Comparison of ENCODE assay signal across 10 cellular contexts in the genomic region with DNA sequence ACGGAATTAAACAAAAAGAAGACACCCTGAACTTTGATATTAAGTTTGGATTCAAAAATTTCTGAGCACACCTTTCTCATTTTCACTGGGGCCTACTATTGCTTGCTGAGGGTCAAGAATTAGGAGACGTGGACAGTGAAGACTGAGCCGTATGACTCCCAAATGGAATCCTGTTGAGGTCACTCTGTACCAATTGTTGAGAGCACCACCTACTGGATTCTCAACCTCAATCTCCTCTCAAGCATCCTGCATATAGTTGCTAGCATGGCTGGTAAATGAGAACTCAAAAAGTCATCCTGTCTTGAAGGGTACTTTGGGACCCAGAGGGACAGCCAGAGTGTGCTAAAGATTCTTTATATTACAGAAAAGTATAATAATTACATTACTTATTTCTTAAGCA. TPM values are rescaled to one million over a fixed set of nuclear protein-coding genes. Genes with fewer than 3 reads are reported as not detected.
DNase-seq lines count a peak whose midpoint lies in the region; ATAC-seq and TF ChIP-seq lines count a peak whose summit lies in the region.
"Had no signal": no experiment of that assay in that cellular context is flagged by ENCODE, and none has a peak within 500 bp of the region (broad histone marks: within the 10 kb centered on the region; RNA-seq: fewer than 3 reads in every experiment).

No MANE protein-coding gene starts in this region.

- DNase-seq in HuH-7 (ENCODE audit: low spot score) (peak; percentile 38), body of pancreas (peak in 2 of 4 donors; percentile 29 to 42), left lung (no peak), DMS79 (lab: John Stamatoyannopoulos, UW) (no peak), Calu3 (no peak)

- H3K36me3 Mint-ChIP-seq in Calu3 (ENCODE audit: insufficient read depth, unreplicated experiment): no peaks in the 10 kb centered on the region

- intact Hi-C loops in body of pancreas (cut with DNase I) (no loop called here), left lung (cut with DNase I) (no loop called here), Calu3 (cut with micrococcal nuclease; ENCODE audit: unreplicated experiment) (loop anchor here (1.0 kb wide), 1 partner anchor 166 kb away; no protein-coding TSS in a partner anchor)

- H3K27ac ChIP-seq in C4-2B (no peak overlapping the region), body of pancreas (no peak overlapping the region), left lung (no peak overlapping the region)
- H3K27ac ChIP-seq: SJCRH30 had no signal

- WGBS in body of pancreas, 2 donors: 39 to 41% methylated on average over 3 of the region's 3 CpGs

- H3K9me3 ChIP-seq in body of pancreas (no peaks in the 10 kb centered on the region), left lung (peaks cover 0 to 14% of the 10 kb centered on the region in 2 donors)

- no peak overlapping the region for H3K4me3 Mint-ChIP-seq in Calu3 (ENCODE audit: low read depth, unreplicated experiment)

- ATAC-seq in body of pancreas (peak; percentile 74), left lung (peak; percentile 67), HG03280 (IDR thresholded peaks at IDR 0.05; ENCODE audit: unreplicated experiment) (no peak), GM19463 (IDR thresholded peaks at IDR 0.05; ENCODE audit: unreplicated experiment) (no peak)
- ATAC-seq: activated naive CD4-positive, alpha-beta T cell treated with anti-CD3 and anti-CD28 coated beads, Interleukin-2, amount 50 U/mL, for 72 hours had no signal

- H3K9me3 Mint-ChIP-seq in Calu3 (ENCODE audit: low read depth, unreplicated experiment): peaks cover 7% of the 10 kb centered on the region

- CTCF ChIA-PET in Calu3 (lab: Charles Lee): no interaction called here

- no peaks in the 10 kb centered on the region for H3K36me3 ChIP-seq in body of pancreas (replicated peaks in 1 of 2; ENCODE audit: insufficient read depth in 1 of 2, low read depth in 2 of 2)
- no peaks in the 10 kb centered on the region for H3K36me3 ChIP-seq in left lung
- H3K36me3 ChIP-seq: SJCRH30 had no signal

- no peak overlapping the region for H3K27ac Mint-ChIP-seq in Calu3 (ENCODE audit: unreplicated experiment)
- H3K27ac Mint-ChIP-seq: activated naive CD4-positive, alpha-beta T cell treated with anti-CD3 and anti-CD28 coated beads, Interleukin-2, amount 50 U/mL, for 72 hours had no signal

- BruUV-seq in Calu3 (replicated peaks; lab: Mats Ljungman, UMichigan): no TSS peak

- H3K27me3 Mint-ChIP-seq in Calu3 (ENCODE audit: unreplicated experiment): no peaks in the 10 kb centered on the region

- TF ChIP-seq CTCF in C4-2B (conservative IDR thresholded peaks at IDR 0.05) (peak; percentile 52), body of pancreas (IDR thresholded peaks at IDR 0.05) (peak in 6 of 7 experiments; percentile 29 to 68 (median 53)), left lung (IDR thresholded peaks at IDR 0.05) (no peak), Calu3 (IDR thresholded peaks at IDR 0.05; ENCODE audit: unreplicated experiment) (no peak)

- H3K4me1 ChIP-seq in body of pancreas (no peaks in the 10 kb centered on the region), left lung (no peaks in the 10 kb centered on the region)
- H3K4me1 ChIP-seq: SJCRH30 had no signal

- H3K4me3 ChIP-seq in body of pancreas (no peak overlapping the region), left lung (no peak overlapping the region)
- H3K4me3 ChIP-seq: SJCRH30 had no signal

- H3K27me3 ChIP-seq in body of pancreas (no peaks in the 10 kb centered on the region), left lung (peaks cover 0 to 14% of the 10 kb centered on the region in 2 donors)
- H3K27me3 ChIP-seq: SJCRH30 had no signal

- no peak for TF ChIP-seq POLR2A in body of pancreas (IDR thresholded peaks at IDR 0.05)

- H3K4me1 Mint-ChIP-seq in Calu3 (ENCODE audit: low read depth, unreplicated experiment): no peaks in the 10 kb centered on the region

RNA-seq across cellular contexts. Expression of gene MTR, which starts 20.2 kb away (rescaled TPM):
- 10 to 100 TPM; 26.7 to 29.8 TPM for total RNA-seq in body of pancreas
- 10 to 100 TPM; 35.9 to 40.4 TPM for total RNA-seq in left lung
- 30.4 and 37.0 TPM in 2 replicates for total RNA-seq in Calu3 (2022)

Comparison
In these comparisons a context has a peak if more than half of its experiments do, and no peak if none do; other contexts are left out.
1. CTCF ChIP-seq: peak in C4-2B (single experiment) and body of pancreas (6 of 7); none in left lung (0 of 2) and Calu3 (single experiment).
2. ATAC-seq: peak in body of pancreas (single experiment) and left lung (single experiment); none in HG03280 (single experiment) and GM19463 (single experiment).